ENCODE assay signal across 1 cellular context in genomic region chr14:36424478-36425102, GRCh38.
TF ChIP-seq lines count a peak whose summit lies in the region.

No MANE protein-coding gene starts in this region.

TF ChIP-seq in GM23338, 12 proteins besides CTCF, POLR2A, EP300 and RAD21 (continued from another document):
- TF ChIP-seq ZNF462 (CRISPR knock-in tag; IDR thresholded peaks at IDR 0.05) (no peak), CREB1 (CRISPR knock-in tag; IDR thresholded peaks at IDR 0.05; ENCODE audit: low read depth) (no peak), ETS1 (IDR thresholded peaks at IDR 0.05) (no peak), JUNB (IDR thresholded peaks at IDR 0.05; ENCODE audit: unreplicated experiment) (no peak), NANOG (IDR thresholded peaks at IDR 0.05; ENCODE audit: borderline replicate concordance) (no peak)
